ENCODE assay signal across 1 cellular context in the genomic region with DNA sequence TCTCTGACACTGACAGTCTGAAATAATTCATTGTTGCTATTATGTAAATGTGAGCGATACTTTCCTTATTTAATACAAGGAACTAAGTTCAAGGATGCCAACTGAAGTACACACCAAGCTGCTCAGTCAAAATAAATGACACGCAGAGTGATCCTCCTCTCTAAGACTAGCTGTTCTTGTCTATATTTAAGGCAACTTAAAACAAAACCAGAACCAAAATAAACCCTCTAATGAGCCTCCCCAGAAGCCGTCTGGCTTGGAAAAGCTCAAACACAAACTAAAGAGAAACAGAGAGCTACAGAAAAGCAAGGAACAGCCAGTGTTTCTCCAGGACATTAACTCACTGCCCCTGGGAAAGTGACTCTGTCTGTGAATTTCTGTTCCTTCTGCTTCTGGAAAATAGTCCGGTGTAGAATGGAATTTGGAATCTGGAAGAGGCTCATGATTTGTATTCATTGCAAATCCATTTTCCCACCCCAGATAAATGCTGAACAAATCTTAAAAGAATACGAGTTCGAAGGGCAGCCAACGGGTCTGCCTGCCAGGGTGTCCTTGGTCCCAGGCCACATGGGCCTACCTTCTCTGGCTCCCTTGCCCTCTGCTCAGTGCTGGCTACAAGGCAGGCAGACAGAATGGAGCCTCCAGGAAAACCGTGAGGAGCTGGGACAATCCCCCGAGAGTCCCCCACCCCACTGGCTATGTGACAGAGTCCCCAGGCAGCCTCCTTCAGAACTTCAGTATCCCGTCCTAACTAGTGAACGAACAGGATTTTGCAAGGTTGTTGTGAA.
TF ChIP-seq lines count a peak whose summit lies in the region.

No MANE protein-coding gene starts in this region.

TF ChIP-seq in HepG2, 621 proteins besides CTCF, POLR2A, EP300 and RAD21:
- TF ChIP-seq SUZ12 (IDR thresholded peaks at IDR 0.05; ENCODE audit: low read depth, low read length), result no peak
- no peak for TF ChIP-seq ARID2 (CRISPR knock-in tag; IDR thresholded peaks at IDR 0.05; ENCODE audit: borderline replicate concordance)
- TF ChIP-seq, protein P1, sequence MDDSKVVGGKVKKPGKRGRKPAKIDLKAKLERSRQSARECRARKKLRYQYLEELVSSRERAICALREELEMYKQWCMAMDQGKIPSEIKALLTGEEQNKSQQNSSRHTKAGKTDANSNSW (CRISPR knock-in tag; IDR thresholded peaks at IDR 0.05; ENCODE audit: borderline replicate concordance), result no peak
- TF ChIP-seq, protein P2, sequence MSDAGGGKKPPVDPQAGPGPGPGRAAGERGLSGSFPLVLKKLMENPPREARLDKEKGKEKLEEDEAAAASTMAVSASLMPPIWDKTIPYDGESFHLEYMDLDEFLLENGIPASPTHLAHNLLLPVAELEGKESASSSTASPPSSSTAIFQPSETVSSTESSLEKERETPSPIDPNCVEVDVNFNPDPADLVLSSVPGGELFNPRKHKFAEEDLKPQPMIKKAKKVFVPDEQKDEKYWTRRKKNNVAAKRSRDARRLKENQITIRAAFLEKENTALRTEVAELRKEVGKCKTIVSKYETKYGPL (CRISPR knock-in tag; IDR thresholded peaks at IDR 0.05), result no peak
- no peak for TF ChIP-seq ZNF20 (CRISPR knock-in tag; IDR thresholded peaks at IDR 0.05)
